1 cellular context compared by ENCODE assay signal in genomic region chr4:1211951-1212545, GRCh38.
TF ChIP-seq lines count a peak whose summit lies in the region.

No MANE protein-coding gene starts in this region.

TF ChIP-seq in SK-N-SH, 30 proteins besides CTCF, POLR2A, EP300 and RAD21 (continued from another document):
- TF ChIP-seq REST (IDR thresholded peaks at IDR 0.05; ENCODE audit: low read depth, low read length), result no peak
- TF ChIP-seq, protein P1, sequence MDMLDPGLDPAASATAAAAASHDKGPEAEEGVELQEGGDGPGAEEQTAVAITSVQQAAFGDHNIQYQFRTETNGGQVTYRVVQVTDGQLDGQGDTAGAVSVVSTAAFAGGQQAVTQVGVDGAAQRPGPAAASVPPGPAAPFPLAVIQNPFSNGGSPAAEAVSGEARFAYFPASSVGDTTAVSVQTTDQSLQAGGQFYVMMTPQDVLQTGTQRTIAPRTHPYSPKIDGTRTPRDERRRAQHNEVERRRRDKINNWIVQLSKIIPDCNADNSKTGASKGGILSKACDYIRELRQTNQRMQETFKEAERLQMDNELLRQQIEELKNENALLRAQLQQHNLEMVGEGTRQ (IDR thresholded peaks at IDR 0.05; ENCODE audit: borderline replicate concordance, low read depth, low read length), result no peak
- TF ChIP-seq GABPA (IDR thresholded peaks at IDR 0.05; ENCODE audit: low read depth), result no peak
- no peak for TF ChIP-seq CHD2 (IDR thresholded peaks at IDR 0.05; ENCODE audit: low read length, partially characterized antibody)
- TF ChIP-seq SIN3A (IDR thresholded peaks at IDR 0.05; ENCODE audit: borderline replicate concordance, low read depth, low read length), result no peak
- TF ChIP-seq, protein P2, sequence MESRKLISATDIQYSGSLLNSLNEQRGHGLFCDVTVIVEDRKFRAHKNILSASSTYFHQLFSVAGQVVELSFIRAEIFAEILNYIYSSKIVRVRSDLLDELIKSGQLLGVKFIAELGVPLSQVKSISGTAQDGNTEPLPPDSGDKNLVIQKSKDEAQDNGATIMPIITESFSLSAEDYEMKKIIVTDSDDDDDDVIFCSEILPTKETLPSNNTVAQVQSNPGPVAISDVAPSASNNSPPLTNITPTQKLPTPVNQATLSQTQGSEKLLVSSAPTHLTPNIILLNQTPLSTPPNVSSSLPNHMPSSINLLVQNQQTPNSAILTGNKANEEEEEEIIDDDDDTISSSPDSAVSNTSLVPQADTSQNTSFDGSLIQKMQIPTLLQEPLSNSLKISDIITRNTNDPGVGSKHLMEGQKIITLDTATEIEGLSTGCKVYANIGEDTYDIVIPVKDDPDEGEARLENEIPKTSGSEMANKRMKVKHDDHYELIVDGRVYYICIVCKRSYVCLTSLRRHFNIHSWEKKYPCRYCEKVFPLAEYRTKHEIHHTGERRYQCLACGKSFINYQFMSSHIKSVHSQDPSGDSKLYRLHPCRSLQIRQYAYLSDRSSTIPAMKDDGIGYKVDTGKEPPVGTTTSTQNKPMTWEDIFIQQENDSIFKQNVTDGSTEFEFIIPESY (IDR thresholded peaks at IDR 0.05; ENCODE audit: borderline replicate concordance, low read depth), result no peak
- TF ChIP-seq RXRA (IDR thresholded peaks at IDR 0.05; ENCODE audit: borderline replicate concordance, low read depth), result no peak
- TF ChIP-seq FOXM1 (IDR thresholded peaks at IDR 0.05; ENCODE audit: low read depth), result no peak
- TF ChIP-seq RCOR1 (IDR thresholded peaks at IDR 0.05; ENCODE audit: low read length), result no peak
- TF ChIP-seq EZH2phosphoT487 (IDR thresholded peaks at IDR 0.05; ENCODE audit: borderline replicate concordance, low read depth), result no peak
TF ChIP-seq in SK-N-SH: peak in this region for 0.
